In the genomic region with DNA sequence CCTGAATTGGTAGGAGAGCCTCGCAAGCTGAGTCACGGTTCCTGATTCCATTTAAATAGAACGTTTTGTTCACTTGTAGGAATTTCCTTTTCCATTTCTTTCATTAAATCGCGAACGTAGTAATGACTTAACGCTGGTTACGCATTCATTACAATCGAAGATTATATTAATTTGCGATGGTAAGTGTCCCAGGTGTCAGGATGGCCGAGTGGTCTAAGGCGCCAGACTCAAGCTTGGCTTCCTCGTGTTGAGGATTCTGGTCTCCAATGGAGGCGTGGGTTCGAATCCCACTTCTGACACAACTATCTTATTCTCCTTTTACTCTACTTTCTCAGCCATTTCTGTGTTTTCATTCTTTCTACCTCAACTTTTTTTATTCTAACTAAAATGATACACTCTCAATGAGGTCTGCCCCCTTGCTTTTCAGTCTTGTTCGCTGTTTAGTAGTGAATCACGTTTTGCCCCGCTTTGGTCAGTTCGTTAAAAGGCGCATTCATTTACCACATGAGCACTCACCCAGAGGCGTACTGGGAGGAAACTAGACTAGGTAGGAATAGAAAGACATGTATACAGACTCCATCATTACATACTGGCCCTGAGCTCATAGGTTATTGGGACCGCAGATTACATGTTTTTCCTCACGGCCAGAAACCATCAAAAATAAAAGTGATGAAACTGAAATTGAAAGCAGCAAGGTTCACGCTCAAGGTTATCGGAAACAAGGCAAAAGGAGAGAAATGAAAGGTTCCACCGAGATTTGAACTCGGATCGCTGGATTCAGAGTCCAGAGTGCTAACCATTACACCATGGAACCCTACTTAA, we compare ENCODE assay signal across 1 cellular context.
A peak's percentile ranks its signal among the peaks of the same experiment; 100 is the strongest.
TF ChIP-seq lines count a peak whose summit lies in the region.

No MANE protein-coding gene starts in this region.

TF ChIP-seq in K562, 482 proteins besides CTCF, POLR2A, EP300 and RAD21 (continued from another document and continues in another):
- TF ChIP-seq, protein P1, sequence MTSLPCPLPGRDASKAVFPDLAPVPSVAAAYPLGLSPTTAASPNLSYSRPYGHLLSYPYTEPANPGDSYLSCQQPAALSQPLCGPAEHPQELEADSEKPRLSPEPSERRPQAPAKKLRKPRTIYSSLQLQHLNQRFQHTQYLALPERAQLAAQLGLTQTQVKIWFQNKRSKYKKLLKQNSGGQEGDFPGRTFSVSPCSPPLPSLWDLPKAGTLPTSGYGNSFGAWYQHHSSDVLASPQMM (CRISPR knock-in tag; IDR thresholded peaks at IDR 0.05): no peak
- TF ChIP-seq PHF20 (IDR thresholded peaks at IDR 0.05; ENCODE audit: partially characterized antibody): peak; percentile 52
- no peak for TF ChIP-seq RBM15 (IDR thresholded peaks at IDR 0.05; ENCODE audit: insufficient read depth, low read length)
- TF ChIP-seq, protein P2, sequence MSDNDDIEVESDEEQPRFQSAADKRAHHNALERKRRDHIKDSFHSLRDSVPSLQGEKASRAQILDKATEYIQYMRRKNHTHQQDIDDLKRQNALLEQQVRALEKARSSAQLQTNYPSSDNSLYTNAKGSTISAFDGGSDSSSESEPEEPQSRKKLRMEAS (CRISPR knock-in tag; IDR thresholded peaks at IDR 0.05): peak; percentile 47; the same call in 1 of the 2 replicates
- TF ChIP-seq CHD2 (IDR thresholded peaks at IDR 0.05; ENCODE audit: low read depth, low read length): peak; percentile 76
- TF ChIP-seq, protein P3, sequence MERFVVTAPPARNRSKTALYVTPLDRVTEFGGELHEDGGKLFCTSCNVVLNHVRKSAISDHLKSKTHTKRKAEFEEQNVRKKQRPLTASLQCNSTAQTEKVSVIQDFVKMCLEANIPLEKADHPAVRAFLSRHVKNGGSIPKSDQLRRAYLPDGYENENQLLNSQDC (CRISPR knock-in tag; IDR thresholded peaks at IDR 0.05): no peak
- TF ChIP-seq LARP7 (IDR thresholded peaks at IDR 0.05): peak; percentile 21; the same call in 1 of the 2 replicates
- no peak for TF ChIP-seq FOXA3 (CRISPR knock-in tag; conservative IDR thresholded peaks at IDR 0.05 in 1 of 2, IDR thresholded peaks at IDR 0.05 in 1 of 2)
- TF ChIP-seq, protein P4, sequence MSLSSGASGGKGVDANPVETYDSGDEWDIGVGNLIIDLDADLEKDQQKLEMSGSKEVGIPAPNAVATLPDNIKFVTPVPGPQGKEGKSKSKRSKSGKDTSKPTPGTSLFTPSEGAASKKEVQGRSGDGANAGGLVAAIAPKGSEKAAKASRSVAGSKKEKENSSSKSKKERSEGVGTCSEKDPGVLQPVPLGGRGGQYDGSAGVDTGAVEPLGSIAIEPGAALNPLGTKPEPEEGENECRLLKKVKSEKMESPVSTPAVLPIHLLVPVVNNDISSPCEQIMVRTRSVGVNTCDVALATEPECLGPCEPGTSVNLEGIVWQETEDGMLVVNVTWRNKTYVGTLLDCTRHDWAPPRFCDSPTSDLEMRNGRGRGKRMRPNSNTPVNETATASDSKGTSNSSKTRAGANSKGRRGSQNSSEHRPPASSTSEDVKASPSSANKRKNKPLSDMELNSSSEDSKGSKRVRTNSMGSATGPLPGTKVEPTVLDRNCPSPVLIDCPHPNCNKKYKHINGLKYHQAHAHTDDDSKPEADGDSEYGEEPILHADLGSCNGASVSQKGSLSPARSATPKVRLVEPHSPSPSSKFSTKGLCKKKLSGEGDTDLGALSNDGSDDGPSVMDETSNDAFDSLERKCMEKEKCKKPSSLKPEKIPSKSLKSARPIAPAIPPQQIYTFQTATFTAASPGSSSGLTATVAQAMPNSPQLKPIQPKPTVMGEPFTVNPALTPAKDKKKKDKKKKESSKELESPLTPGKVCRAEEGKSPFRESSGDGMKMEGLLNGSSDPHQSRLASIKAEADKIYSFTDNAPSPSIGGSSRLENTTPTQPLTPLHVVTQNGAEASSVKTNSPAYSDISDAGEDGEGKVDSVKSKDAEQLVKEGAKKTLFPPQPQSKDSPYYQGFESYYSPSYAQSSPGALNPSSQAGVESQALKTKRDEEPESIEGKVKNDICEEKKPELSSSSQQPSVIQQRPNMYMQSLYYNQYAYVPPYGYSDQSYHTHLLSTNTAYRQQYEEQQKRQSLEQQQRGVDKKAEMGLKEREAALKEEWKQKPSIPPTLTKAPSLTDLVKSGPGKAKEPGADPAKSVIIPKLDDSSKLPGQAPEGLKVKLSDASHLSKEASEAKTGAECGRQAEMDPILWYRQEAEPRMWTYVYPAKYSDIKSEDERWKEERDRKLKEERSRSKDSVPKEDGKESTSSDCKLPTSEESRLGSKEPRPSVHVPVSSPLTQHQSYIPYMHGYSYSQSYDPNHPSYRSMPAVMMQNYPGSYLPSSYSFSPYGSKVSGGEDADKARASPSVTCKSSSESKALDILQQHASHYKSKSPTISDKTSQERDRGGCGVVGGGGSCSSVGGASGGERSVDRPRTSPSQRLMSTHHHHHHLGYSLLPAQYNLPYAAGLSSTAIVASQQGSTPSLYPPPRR (CRISPR knock-in tag; IDR thresholded peaks at IDR 0.05; ENCODE audit: borderline replicate concordance): peak; percentile 85; the same call in 1 of the 2 replicates
- no peak for TF ChIP-seq RHOXF2B (CRISPR knock-in tag; conservative IDR thresholded peaks at IDR 0.05)
- TF ChIP-seq, protein P5, sequence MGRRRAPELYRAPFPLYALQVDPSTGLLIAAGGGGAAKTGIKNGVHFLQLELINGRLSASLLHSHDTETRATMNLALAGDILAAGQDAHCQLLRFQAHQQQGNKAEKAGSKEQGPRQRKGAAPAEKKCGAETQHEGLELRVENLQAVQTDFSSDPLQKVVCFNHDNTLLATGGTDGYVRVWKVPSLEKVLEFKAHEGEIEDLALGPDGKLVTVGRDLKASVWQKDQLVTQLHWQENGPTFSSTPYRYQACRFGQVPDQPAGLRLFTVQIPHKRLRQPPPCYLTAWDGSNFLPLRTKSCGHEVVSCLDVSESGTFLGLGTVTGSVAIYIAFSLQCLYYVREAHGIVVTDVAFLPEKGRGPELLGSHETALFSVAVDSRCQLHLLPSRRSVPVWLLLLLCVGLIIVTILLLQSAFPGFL (CRISPR knock-in tag; IDR thresholded peaks at IDR 0.05): peak; percentile 86; the same call in 1 of the 2 replicates
- peak; percentile 23; the same call in 1 of the 2 replicates for TF ChIP-seq CHCHD3 (CRISPR knock-in tag; IDR thresholded peaks at IDR 0.05)
- 0 out of 2 replicates have a peak, but pooled peaks have one; percentile 7 for TF ChIP-seq TCF7L2 (IDR thresholded peaks at IDR 0.05; ENCODE audit: low read depth, low read length)
- TF ChIP-seq PHTF2 (CRISPR knock-in tag; IDR thresholded peaks at IDR 0.05): no peak
- TF ChIP-seq, protein P6, sequence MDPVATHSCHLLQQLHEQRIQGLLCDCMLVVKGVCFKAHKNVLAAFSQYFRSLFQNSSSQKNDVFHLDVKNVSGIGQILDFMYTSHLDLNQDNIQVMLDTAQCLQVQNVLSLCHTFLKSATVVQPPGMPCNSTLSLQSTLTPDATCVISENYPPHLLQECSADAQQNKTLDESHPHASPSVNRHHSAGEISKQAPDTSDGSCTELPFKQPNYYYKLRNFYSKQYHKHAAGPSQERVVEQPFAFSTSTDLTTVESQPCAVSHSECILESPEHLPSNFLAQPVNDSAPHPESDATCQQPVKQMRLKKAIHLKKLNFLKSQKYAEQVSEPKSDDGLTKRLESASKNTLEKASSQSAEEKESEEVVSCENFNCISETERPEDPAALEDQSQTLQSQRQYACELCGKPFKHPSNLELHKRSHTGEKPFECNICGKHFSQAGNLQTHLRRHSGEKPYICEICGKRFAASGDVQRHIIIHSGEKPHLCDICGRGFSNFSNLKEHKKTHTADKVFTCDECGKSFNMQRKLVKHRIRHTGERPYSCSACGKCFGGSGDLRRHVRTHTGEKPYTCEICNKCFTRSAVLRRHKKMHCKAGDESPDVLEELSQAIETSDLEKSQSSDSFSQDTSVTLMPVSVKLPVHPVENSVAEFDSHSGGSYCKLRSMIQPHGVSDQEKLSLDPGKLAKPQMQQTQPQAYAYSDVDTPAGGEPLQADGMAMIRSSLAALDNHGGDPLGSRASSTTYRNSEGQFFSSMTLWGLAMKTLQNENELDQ (CRISPR knock-in tag; IDR thresholded peaks at IDR 0.05; ENCODE audit: borderline replicate concordance): no peak
- no peak for TF ChIP-seq TAF1 (IDR thresholded peaks at IDR 0.05; ENCODE audit: control insufficient read depth, extremely low read depth, insufficient read depth, low read length, severe bottlenecking)
- TF ChIP-seq ZNF436 (CRISPR knock-in tag; IDR thresholded peaks at IDR 0.05): no peak
- 0 out of 2 replicates have a peak, but pooled peaks have one; percentile 11 for TF ChIP-seq ZNF3 (CRISPR knock-in tag; IDR thresholded peaks at IDR 0.05)
- TF ChIP-seq HMG20A (CRISPR knock-in tag; conservative IDR thresholded peaks at IDR 0.05): no peak
- TF ChIP-seq ZNF354B (CRISPR knock-in tag; IDR thresholded peaks at IDR 0.05): no peak
- no peak for TF ChIP-seq POLR2AphosphoS5 (IDR thresholded peaks at IDR 0.05; ENCODE audit: control insufficient read depth, insufficient read depth, low read depth, low read length)
- TF ChIP-seq CAMTA2 (CRISPR knock-in tag; conservative IDR thresholded peaks at IDR 0.05): 0 out of 2 replicates have a peak, but pooled peaks have one; percentile 21
- TF ChIP-seq JUND (IDR thresholded peaks at IDR 0.05; ENCODE audit: borderline replicate concordance, low read depth, low read length): peak; percentile 60
- TF ChIP-seq JUND (tag; IDR thresholded peaks at IDR 0.05; ENCODE audit: borderline replicate concordance, low read depth, low read length): peak; percentile 62; the same call in 2 of the 3 replicates
- TF ChIP-seq ZNF24 (IDR thresholded peaks at IDR 0.05): peak; percentile 92
- TF ChIP-seq ZNF696 (CRISPR knock-in tag; conservative IDR thresholded peaks at IDR 0.05): no peak
- TF ChIP-seq CREM (IDR thresholded peaks at IDR 0.05; ENCODE audit: low read depth): peak; percentile 74
- TF ChIP-seq RFX1 (IDR thresholded peaks at IDR 0.05): no peak
- TF ChIP-seq FOSL1 (tag; conservative IDR thresholded peaks at IDR 0.05): peak; percentile 64
- TF ChIP-seq MAFG (tag; conservative IDR thresholded peaks at IDR 0.05): peak; percentile 39; the same call in 1 of the 2 replicates
- no peak for TF ChIP-seq XRCC4 (IDR thresholded peaks at IDR 0.05; ENCODE audit: extremely low read depth, insufficient read depth, insufficient read length)
- TF ChIP-seq, protein P7, sequence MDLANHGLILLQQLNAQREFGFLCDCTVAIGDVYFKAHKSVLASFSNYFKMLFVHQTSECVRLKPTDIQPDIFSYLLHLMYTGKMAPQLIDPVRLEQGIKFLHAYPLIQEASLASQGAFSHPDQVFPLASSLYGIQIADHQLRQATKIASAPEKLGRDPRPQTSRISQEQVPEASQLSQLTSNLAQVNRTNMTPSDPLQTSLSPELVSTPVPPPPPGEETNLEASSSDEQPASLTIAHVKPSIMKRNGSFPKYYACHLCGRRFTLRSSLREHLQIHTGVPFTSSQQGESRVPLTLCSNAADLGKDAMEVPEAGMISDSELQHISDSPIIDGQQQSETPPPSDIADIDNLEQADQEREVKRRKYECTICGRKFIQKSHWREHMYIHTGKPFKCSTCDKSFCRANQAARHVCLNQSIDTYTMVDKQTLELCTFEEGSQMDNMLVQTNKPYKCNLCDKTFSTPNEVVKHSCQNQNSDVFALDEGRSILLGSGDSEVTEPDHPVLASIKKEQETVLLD (IDR thresholded peaks at IDR 0.05): peak; percentile 58; the same call in 1 of the 2 replicates
- TF ChIP-seq SAFB2 (IDR thresholded peaks at IDR 0.05; ENCODE audit: borderline replicate concordance, low read depth, low read length, severe bottlenecking): no peak
- no peak for TF ChIP-seq MYNN (IDR thresholded peaks at IDR 0.05)
- no peak for TF ChIP-seq MYNN (CRISPR knock-in tag; IDR thresholded peaks at IDR 0.05)
- TF ChIP-seq, protein P8, sequence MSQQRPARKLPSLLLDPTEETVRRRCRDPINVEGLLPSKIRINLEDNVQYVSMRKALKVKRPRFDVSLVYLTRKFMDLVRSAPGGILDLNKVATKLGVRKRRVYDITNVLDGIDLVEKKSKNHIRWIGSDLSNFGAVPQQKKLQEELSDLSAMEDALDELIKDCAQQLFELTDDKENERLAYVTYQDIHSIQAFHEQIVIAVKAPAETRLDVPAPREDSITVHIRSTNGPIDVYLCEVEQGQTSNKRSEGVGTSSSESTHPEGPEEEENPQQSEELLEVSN (IDR thresholded peaks at IDR 0.05; ENCODE audit: borderline replicate concordance in 1 of 2, extremely low read depth in 1 of 2, insufficient read depth in 1 of 2, insufficient read length in 1 of 2, low read depth in 1 of 2, low read length in 1 of 2, poor library complexity in 1 of 2, severe bottlenecking in 1 of 2): peak in 1 of 2 experiments; percentile 54
- TF ChIP-seq TCF3 (CRISPR knock-in tag; IDR thresholded peaks at IDR 0.05): no peak
- TF ChIP-seq HDAC1 (IDR thresholded peaks at IDR 0.05): peak; percentile 42 to 98; a peak in 3 of 4 replicates
- TF ChIP-seq GTF2E2 (tag; IDR thresholded peaks at IDR 0.05): no peak
- TF ChIP-seq, protein P9, sequence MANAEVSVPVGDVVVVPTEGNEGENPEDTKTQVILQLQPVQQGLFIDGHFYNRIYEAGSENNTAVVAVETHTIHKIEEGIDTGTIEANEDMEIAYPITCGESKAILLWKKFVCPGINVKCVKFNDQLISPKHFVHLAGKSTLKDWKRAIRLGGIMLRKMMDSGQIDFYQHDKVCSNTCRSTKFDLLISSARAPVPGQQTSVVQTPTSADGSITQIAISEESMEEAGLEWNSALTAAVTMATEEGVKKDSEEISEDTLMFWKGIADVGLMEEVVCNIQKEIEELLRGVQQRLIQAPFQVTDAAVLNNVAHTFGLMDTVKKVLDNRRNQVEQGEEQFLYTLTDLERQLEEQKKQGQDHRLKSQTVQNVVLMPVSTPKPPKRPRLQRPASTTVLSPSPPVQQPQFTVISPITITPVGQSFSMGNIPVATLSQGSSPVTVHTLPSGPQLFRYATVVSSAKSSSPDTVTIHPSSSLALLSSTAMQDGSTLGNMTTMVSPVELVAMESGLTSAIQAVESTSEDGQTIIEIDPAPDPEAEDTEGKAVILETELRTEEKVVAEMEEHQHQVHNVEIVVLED (CRISPR knock-in tag; IDR thresholded peaks at IDR 0.05): no peak
- no peak for TF ChIP-seq POLR2G (IDR thresholded peaks at IDR 0.05; ENCODE audit: low read depth, low read length)
- no peak; the same call in 1 of the 2 replicates for TF ChIP-seq MYBL2 (IDR thresholded peaks at IDR 0.05; ENCODE audit: low read depth)
- TF ChIP-seq MYBL2 (CRISPR knock-in tag; IDR thresholded peaks at IDR 0.05; ENCODE audit: borderline replicate concordance): no peak
- TF ChIP-seq ZNF197 (CRISPR knock-in tag; IDR thresholded peaks at IDR 0.05; ENCODE audit: low read depth): no peak
- no peak for TF ChIP-seq ZNF232 (CRISPR knock-in tag; IDR thresholded peaks at IDR 0.05)
- TF ChIP-seq HMG20B (CRISPR knock-in tag; IDR thresholded peaks at IDR 0.05): no peak
- TF ChIP-seq TFAM (CRISPR knock-in tag; conservative IDR thresholded peaks at IDR 0.05): no peak
- TF ChIP-seq ZNF551 (CRISPR knock-in tag; IDR thresholded peaks at IDR 0.05): no peak
- no peak for TF ChIP-seq ZNF224 (CRISPR knock-in tag; IDR thresholded peaks at IDR 0.05)
